8 cellular contexts compared by ENCODE assay signal in the genomic region with DNA sequence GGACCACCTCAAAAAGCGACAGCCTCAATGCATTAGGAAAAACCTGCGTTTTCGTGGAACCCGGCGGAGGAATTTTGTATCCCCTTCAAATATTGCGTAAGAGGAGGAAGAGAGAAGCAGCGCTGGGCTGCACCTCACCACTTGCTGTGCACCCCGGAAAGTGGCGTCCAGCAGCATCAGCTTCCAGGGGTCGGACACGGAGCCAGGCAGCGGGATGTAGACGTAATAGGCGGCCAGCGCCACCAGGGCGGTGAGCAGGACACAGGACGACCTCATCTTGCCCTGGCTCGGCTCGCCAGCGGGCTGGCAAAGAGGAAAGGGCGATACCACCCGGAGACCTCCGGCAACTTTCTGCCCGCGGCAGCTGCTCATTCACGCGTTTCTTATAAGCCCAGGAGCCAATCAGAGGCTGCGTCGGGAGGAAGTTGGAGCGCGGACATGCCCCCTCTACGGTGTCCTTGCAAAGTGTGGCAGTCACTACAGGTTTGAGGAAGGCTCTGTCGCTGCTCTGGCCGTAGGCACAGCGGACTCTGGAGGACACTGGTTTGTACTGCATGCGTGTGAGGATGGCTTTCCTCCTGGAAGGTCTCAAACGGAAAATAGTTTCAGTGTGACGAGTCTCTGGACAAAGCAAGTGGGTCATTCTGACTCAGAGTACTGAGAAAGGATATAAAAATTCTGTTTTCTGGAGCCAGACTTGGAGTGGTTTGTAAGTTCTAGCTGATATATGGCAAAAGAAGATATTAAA. TPM values are rescaled to one million over a fixed set of nuclear protein-coding genes. Genes with fewer than 3 reads are reported as not detected.
DNase-seq lines count a peak whose midpoint lies in the region; TF ChIP-seq lines count a peak whose summit lies in the region.

A gene with protein sequence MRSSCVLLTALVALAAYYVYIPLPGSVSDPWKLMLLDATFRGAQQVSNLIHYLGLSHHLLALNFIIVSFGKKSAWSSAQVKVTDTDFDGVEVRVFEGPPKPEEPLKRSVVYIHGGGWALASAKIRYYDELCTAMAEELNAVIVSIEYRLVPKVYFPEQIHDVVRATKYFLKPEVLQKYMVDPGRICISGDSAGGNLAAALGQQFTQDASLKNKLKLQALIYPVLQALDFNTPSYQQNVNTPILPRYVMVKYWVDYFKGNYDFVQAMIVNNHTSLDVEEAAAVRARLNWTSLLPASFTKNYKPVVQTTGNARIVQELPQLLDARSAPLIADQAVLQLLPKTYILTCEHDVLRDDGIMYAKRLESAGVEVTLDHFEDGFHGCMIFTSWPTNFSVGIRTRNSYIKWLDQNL (minus strand): TSS at position 359 of the 748 bp plus-strand sequence. CDS start 83 bp downstream, at position 276.

- H3K4me3 ChIP-seq in GM06990 (replicated peaks; ENCODE audit: low read depth, low read length), result peak within 1 kb of the TSS; percentile 91
- H3K4me3 ChIP-seq in HFF-Myc (replicated peaks; ENCODE audit: low read depth, low read length), result peak within 1 kb of the TSS; percentile 65
- peak within 1 kb of the TSS; percentile 85 for H3K4me3 ChIP-seq in suprapubic skin

- no peaks in the 10 kb centered on the region for H3K27me3 ChIP-seq in GM06990 (replicated peaks; ENCODE audit: control insufficient read depth, insufficient read depth, low read length)
- no peaks in the 10 kb centered on the region for H3K27me3 ChIP-seq in suprapubic skin

- no peaks in the 10 kb centered on the region for H3K36me3 Mint-ChIP-seq in activated naive CD4-positive, alpha-beta T cell treated with anti-CD3 and anti-CD28 coated beads, Interleukin-2, amount 10 ng/mL, durations not matched to agents 7 days and 5 days

- no peaks in the 10 kb centered on the region for H3K36me3 ChIP-seq in GM06990 (ENCODE audit: control insufficient read depth, insufficient read depth, low read length)
- H3K36me3 ChIP-seq in suprapubic skin, result no peaks in the 10 kb centered on the region

- H3K27ac ChIP-seq in suprapubic skin, result peak within 1 kb of the TSS; percentile 90

- H3K4me1 ChIP-seq in suprapubic skin, result peaks cover 39% of the 10 kb centered on the region

- H3K9me3 ChIP-seq in suprapubic skin, result no peaks in the 10 kb centered on the region

- H3K9me3 Mint-ChIP-seq in activated naive CD4-positive, alpha-beta T cell treated with anti-CD3 and anti-CD28 coated beads, Interleukin-2, amount 10 ng/mL, durations not matched to agents 7 days and 5 days, result no peaks in the 10 kb centered on the region

- CTCF ChIA-PET in activated naive CD4-positive, alpha-beta T cell treated with anti-CD3 and anti-CD28 coated beads, Interleukin-2, amount 10 ng/mL, durations not matched to agents 7 days and 5 days (lab: Charles Lee), result interaction anchor here (0.6 to 7.6 kb wide), 12 partner anchors 11 to 43 kb away, joined by 3 to 58 read pairs (median 4); no protein-coding TSS in a partner anchor

- TF ChIP-seq CTCF in GM06990 (IDR thresholded peaks at IDR 0.05; ENCODE audit: insufficient read depth, low read length, poor library complexity, severe bottlenecking) (peak; percentile 85), HFF-Myc (IDR thresholded peaks at IDR 0.05; ENCODE audit: low read depth, low read length, missing control alignments) (peak; percentile 86), suprapubic skin (IDR thresholded peaks at IDR 0.05) (peak; percentile 46 to 81)

- in situ Hi-C loops in SK-MEL-5 (cut with HindIII; ENCODE audit: low pct_unique_long_range_greater_than_20kb, low sequenced_read_pairs), result no loop called here

- TF ChIP-seq POLR2A in suprapubic skin (IDR thresholded peaks at IDR 0.05), result peak in 1 of 2 donors; percentile 70

- TF ChIP-seq EP300 in suprapubic skin (IDR thresholded peaks at IDR 0.05), result no peak

- peaks cover 22% of the 10 kb centered on the region for H3K27me3 Mint-ChIP-seq in activated naive CD4-positive, alpha-beta T cell treated with anti-CD3 and anti-CD28 coated beads, Interleukin-2, amount 10 ng/mL, durations not matched to agents 7 days and 5 days

- peak within 1 kb of the TSS; percentile 64 for H3K27ac Mint-ChIP-seq in activated naive CD4-positive, alpha-beta T cell treated with anti-CD3 and anti-CD28 coated beads, Interleukin-2, amount 10 ng/mL, durations not matched to agents 7 days and 5 days

- under 1% methylated on average over 22 of the region's 38 CpGs for WGBS in suprapubic skin

- H3K4me1 Mint-ChIP-seq in activated naive CD4-positive, alpha-beta T cell treated with anti-CD3 and anti-CD28 coated beads, Interleukin-2, amount 10 ng/mL, durations not matched to agents 7 days and 5 days, result peaks cover 16% of the 10 kb centered on the region

- H3K4me3 Mint-ChIP-seq in activated naive CD4-positive, alpha-beta T cell treated with anti-CD3 and anti-CD28 coated beads, Interleukin-2, amount 10 ng/mL, durations not matched to agents 7 days and 5 days, result peak within 1 kb of the TSS; percentile 90

- DNase-seq in GM06990 (ENCODE audit: extremely low read depth, insufficient read length) (peak; percentile 86), HFF-Myc (ENCODE audit: extremely low read depth, low read depth) (peak; percentile 96), MV-4-11 (lab: John Stamatoyannopoulos, UW) (peak; percentile 97), SK-MEL-5 (ENCODE audit: low read depth, low spot score) (peak; percentile 91), germinal center (ENCODE audit: low spot score) (peak; percentile 88), non-pigmented ciliary epithelial cell (ENCODE audit: low read depth) (peak; percentile 89), suprapubic skin (ENCODE audit: low spot score in 2 of 2) (peak; percentile 95)
- DNase-seq in activated naive CD4-positive, alpha-beta T cell treated with anti-CD3 and anti-CD28 coated beads, Interleukin-2, amount 10 ng/mL, durations not matched to agents 7 days and 5 days, result peak; percentile 86

RNA-seq across cellular contexts. Expression of the gene that starts here (rescaled TPM):
- 4.4 and 6.2 TPM in 2 replicates for total RNA-seq in SK-MEL-5 (2014; rRNA removed; shearing (Covaris generic))
- polyA plus RNA-seq in SK-MEL-5 (2015; cell fraction: cytosol; rRNA removed), result 7.5 and 10.2 TPM in 2 replicates
- polyA plus RNA-seq in SK-MEL-5 (2015; cell fraction: nucleus; rRNA removed), result 5.5 and 6.4 TPM in 2 replicates
- total RNA-seq in suprapubic skin, result 1 to 10 TPM; 2.3 to 5.8 (median 4.2) TPM

Comparison
In these comparisons a context has a peak if more than half of its experiments do, and no peak if none do; other contexts are left out.
1. Peak in every context shown above with its lines: DNase-seq, H3K4me3 ChIP-seq and H3K27ac ChIP-seq.